24 cellular contexts compared by ENCODE assay signal in genomic region chr10:78473016-78473415, GRCh38.
DNase-seq lines count a peak whose midpoint lies in the region; FAIRE-seq and TF ChIP-seq lines count a peak whose summit lies in the region.
"Had no signal": no experiment of that assay in that cellular context is flagged by ENCODE, and none has a peak within 500 bp of the region (broad histone marks: within the 10 kb centered on the region; RNA-seq: fewer than 3 reads in every experiment).

No MANE protein-coding gene starts in this region.

- no peaks in the 10 kb centered on the region for H3K27me3 ChIP-seq in H1 (replicated peaks in 1 of 4; ENCODE audit: control insufficient read depth in 3 of 4, extremely low read depth in 1 of 4, insufficient read depth in 3 of 4, low read length in 3 of 4)
- no peaks in the 10 kb centered on the region for H3K27me3 ChIP-seq in neural progenitor cell
- no peaks in the 10 kb centered on the region for H3K27me3 ChIP-seq in Karpas-422 (ENCODE audit: low read length)
- H3K27me3 ChIP-seq in H9 (ENCODE audit: insufficient read depth, low read length): no peaks in the 10 kb centered on the region
- H3K27me3 ChIP-seq: SJCRH30 had no signal

- no peak overlapping the region for H2BK5ac ChIP-seq in H1 (ENCODE audit: low read depth, low read length)
- H2BK5ac ChIP-seq in H9 (ENCODE audit: insufficient read length, low read length): no peak overlapping the region

- no peak for TF ChIP-seq EP300 in H1 (IDR thresholded peaks at IDR 0.05; ENCODE audit: borderline replicate concordance in 1 of 2, low read depth in 2 of 2, low read length in 2 of 2)

- no peak overlapping the region for H4K5ac ChIP-seq in H1 (ENCODE audit: insufficient read length, low read depth, low read length)
- H4K5ac ChIP-seq in H9 (ENCODE audit: insufficient read length, low read depth, low read length): no peak overlapping the region

- FAIRE-seq in H1 (lab: Jason Lieb, UNC): no peak
- FAIRE-seq: colon, RCC 7860, urothelium cell line had no signal

- peaks cover 16% of the 10 kb centered on the region for H3K27me3 Mint-ChIP-seq in neural progenitor cell (ENCODE audit: insufficient read depth, low read depth)
- H3K27me3 Mint-ChIP-seq in H9 (ENCODE audit: low read depth): peaks cover 7% of the 10 kb centered on the region

- H3K36me3 Mint-ChIP-seq in neural progenitor cell: peaks cover 2% of the 10 kb centered on the region
- peaks cover 0 to 10% (median 0%) of the 10 kb centered on the region in 3 experiments; a peak in 2 of 7 replicates for H3K36me3 Mint-ChIP-seq in H9 (ENCODE audit: insufficient read depth in 1 of 3, low read depth in 3 of 3)
- H3K36me3 Mint-ChIP-seq: CD8-positive, alpha-beta T cell; naive B cell had no signal

- H3K79me2 ChIP-seq in H1 (ENCODE audit: control insufficient read depth in 1 of 2, insufficient read depth in 2 of 2, low read length in 2 of 2) (no peaks in the 10 kb centered on the region), neural progenitor cell (ENCODE audit: low read depth) (no peaks in the 10 kb centered on the region), Karpas-422 (ENCODE audit: low read length) (no peaks in the 10 kb centered on the region), H9 (ENCODE audit: insufficient read depth, low read length) (no peaks in the 10 kb centered on the region)
- H3K79me2 ChIP-seq: parathyroid adenoma had no signal

- H3K23ac ChIP-seq in H1 (ENCODE audit: insufficient read length) (no peak overlapping the region), H9 (ENCODE audit: insufficient read length, low read depth, low read length) (no peak overlapping the region)

- 44% methylated on average over 3 of the region's 7 CpGs; no CpG with 5 or more reads in 1 of the 2 experiments for WGBS in H1 (ENCODE audit: extremely low coverage in 1 of 2, insufficient coverage in 1 of 2, insufficient read length in 1 of 2, insufficient replicate concordance in 2 of 2, low coverage in 1 of 2, low lambda C conversion rate in 2 of 2, missing lambda C conversion rate in 1 of 2), 2 experiments
- WGBS in H9 (ENCODE audit: extremely low coverage, insufficient read length, low lambda C conversion rate): no CpG with 5 or more reads among the region's 7 CpGs

- no peak for TF ChIP-seq POLR2A in H1 (IDR thresholded peaks at IDR 0.05; ENCODE audit: control extremely low read depth in 1 of 2, low read depth in 2 of 2, low read length in 2 of 2)

- H4K20me1 ChIP-seq in H1 (replicated peaks in 1 of 2; ENCODE audit: control insufficient read depth in 1 of 2, insufficient read depth in 2 of 2, low read length in 2 of 2) (no peaks in the 10 kb centered on the region), neural progenitor cell (ENCODE audit: low read depth) (no peaks in the 10 kb centered on the region), Karpas-422 (ENCODE audit: insufficient read depth, low read depth, low read length) (no peaks in the 10 kb centered on the region), H9 (ENCODE audit: control insufficient read depth, insufficient read depth, insufficient read length) (no peaks in the 10 kb centered on the region)

- H2AFZ ChIP-seq in H1 (ENCODE audit: low read length) (peak overlapping the region; percentile 32; the same call in 1 of the 2 replicates), neural progenitor cell (replicated peaks) (no peak overlapping the region), Karpas-422 (ENCODE audit: low read length) (no peak overlapping the region), H9 (ENCODE audit: low read length) (no peak overlapping the region)
- H2AFZ ChIP-seq: parathyroid adenoma had no signal

- H2BK12ac ChIP-seq in H1 (ENCODE audit: low read depth, low read length) (no peak overlapping the region), H9 (ENCODE audit: insufficient read length, low read depth, low read length) (no peak overlapping the region)

- peaks cover 15% of the 10 kb centered on the region for H3F3A ChIP-seq in neural progenitor cell (ENCODE audit: low read depth)

- 0 out of 2 replicates have a peak overlapping the region, but pooled peaks have one; percentile 65 for H2BK15ac ChIP-seq in H1 (ENCODE audit: low read length)
- H2BK15ac ChIP-seq in H9 (ENCODE audit: low read depth, low read length): no peak overlapping the region

- H3K9me3 ChIP-seq in H1 (ENCODE audit: insufficient read depth in 2 of 2, low read depth in 1 of 2, low read length in 1 of 2): peaks cover 0 to 2% of the 10 kb centered on the region in 2 experiments; a peak in 1 of 4 replicates
- no peaks in the 10 kb centered on the region for H3K9me3 ChIP-seq in neural progenitor cell (ENCODE audit: low read depth)
- H3K9me3 ChIP-seq in Karpas-422 (ENCODE audit: low read length): no peaks in the 10 kb centered on the region
- no peaks in the 10 kb centered on the region for H3K9me3 ChIP-seq in H9 (ENCODE audit: control insufficient read depth, low read depth, low read length)
- H3K9me3 ChIP-seq: SJCRH30 had no signal

- peak overlapping the region; percentile 92 for H3K27ac Mint-ChIP-seq in neural progenitor cell
- no peak overlapping the region for H3K27ac Mint-ChIP-seq in H9
- H3K27ac Mint-ChIP-seq: CD8-positive, alpha-beta T cell; HFFc6; naive B cell; T-helper 17 cell had no signal

- H3K18ac ChIP-seq in H1 (ENCODE audit: extremely low read depth, low read length): no peak overlapping the region
- H3K18ac ChIP-seq in H9 (ENCODE audit: insufficient read length, low read depth, low read length): no peak overlapping the region

- H3K56ac ChIP-seq in H1 (replicated peaks; ENCODE audit: insufficient read length, low read depth, low read length): no peak overlapping the region
- no peak overlapping the region for H3K56ac ChIP-seq in H9 (ENCODE audit: insufficient read length, low read depth, low read length)

- H2BK120ac ChIP-seq in H1 (replicated peaks; ENCODE audit: low read depth, low read length) (no peak overlapping the region), H9 (ENCODE audit: low read depth, low read length, poor library complexity, severe bottlenecking) (no peak overlapping the region)

- no peaks in the 10 kb centered on the region for H3K9me2 ChIP-seq in Karpas-422 (replicated peaks; ENCODE audit: insufficient read depth, low read length)

- no peak overlapping the region for H4K91ac ChIP-seq in H1 (replicated peaks; ENCODE audit: insufficient read length, low read length)
- H4K91ac ChIP-seq in H9 (ENCODE audit: insufficient read length, low read depth, low read length): no peak overlapping the region

- no peak for TF ChIP-seq CTCF in GM10248 (IDR thresholded peaks at IDR 0.05; ENCODE audit: control extremely low read depth, extremely low read depth, low read depth, missing control alignments)
- no peak for TF ChIP-seq CTCF in H1 (IDR thresholded peaks at IDR 0.05; ENCODE audit: control extremely low read depth in 1 of 3, insufficient read depth in 1 of 3, low read depth in 1 of 3, low read length in 3 of 3)
- no peak for TF ChIP-seq CTCF in neural progenitor cell (IDR thresholded peaks at IDR 0.05)
- TF ChIP-seq CTCF in H9 (conservative IDR thresholded peaks at IDR 0.05): no peak

- H3K79me1 ChIP-seq in H1 (ENCODE audit: low read depth, low read length) (no peaks in the 10 kb centered on the region), H9 (ENCODE audit: insufficient read depth, low read depth, low read length, poor library complexity, severe bottlenecking) (no peaks in the 10 kb centered on the region)

- H3K23me2 ChIP-seq in H1 (ENCODE audit: low read depth, low read length) (no peaks in the 10 kb centered on the region), H9 (ENCODE audit: insufficient read length, low read depth, low read length, poor library complexity, severe bottlenecking) (no peaks in the 10 kb centered on the region)

- no peak overlapping the region; a peak in 1 of 4 replicates for H3K4me2 ChIP-seq in H1 (ENCODE audit: insufficient read depth in 1 of 2, low read depth in 2 of 2, low read length in 2 of 2)
- peak overlapping the region; percentile 48 for H3K4me2 ChIP-seq in neural progenitor cell
- no peak overlapping the region for H3K4me2 ChIP-seq in Karpas-422 (ENCODE audit: low read depth, low read length, poor library complexity, severe bottlenecking)
- no peak overlapping the region for H3K4me2 ChIP-seq in H9 (ENCODE audit: insufficient read depth, insufficient read length, low read length)

- peak overlapping the region; percentile 17 for H3K4me3 Mint-ChIP-seq in neural progenitor cell
- H3K4me3 Mint-ChIP-seq in H9: no peak overlapping the region
- H3K4me3 Mint-ChIP-seq: CD8-positive, alpha-beta T cell; HFFc6; naive B cell; T-helper 17 cell had no signal

- H2BK20ac ChIP-seq in H1 (ENCODE audit: low read length): 0 out of 2 replicates have a peak overlapping the region, but pooled peaks have one; percentile 48
- no peak overlapping the region for H2BK20ac ChIP-seq in H9 (ENCODE audit: low read depth, low read length, poor library complexity, severe bottlenecking)

- H3K27ac ChIP-seq in H1 (ENCODE audit: low read depth, low read length): no peak overlapping the region
- no peak overlapping the region for H3K27ac ChIP-seq in neural progenitor cell
- H3K27ac ChIP-seq in Karpas-422 (ENCODE audit: low read length): no peak overlapping the region
- no peak overlapping the region for H3K27ac ChIP-seq in H9 (ENCODE audit: insufficient read length, low read depth, low read length)
- H3K27ac ChIP-seq: brain microvascular endothelial cell, parathyroid adenoma, SJCRH30 had no signal

- DNase-seq in AG20443 (ENCODE audit: low spot score) (peak; percentile 7), GM10248 (ENCODE audit: extremely low spot score) (peak; percentile 3), H1 (ENCODE audit: low read depth in 1 of 2, low spot score in 2 of 2) (no peak), neural progenitor cell (ENCODE audit: low spot score) (peak; percentile 62), Karpas-422 (no peak), H9 (no peak)
- DNase-seq in central memory CD4-positive, alpha-beta T cell: no peak
- DNase-seq: activated CD4-positive, alpha-beta T cell treated with anti-CD3 and anti-CD28 coated beads, Interleukin-2, amount 50 U/mL, for 1 hour; brain microvascular endothelial cell; DMS53; HFFc6; KG1; kidney glomerular epithelial cell; mammary epithelial cell; naive B cell; NCI-H1694 treated with DMSO at 0.1 percent for 48 hours; SJCRH30; stimulated activated CD8-positive, alpha-beta memory T cell treated with anti-CD3 and anti-CD28 coated beads, Interleukin-4, amount 100 ng/mL, for 48 hours; T-helper 17 cell had no signal

- POLR2A ChIA-PET in GM10248 (lab: Yijun Ruan, JAX): no interaction called here
- POLR2A ChIA-PET in H1 (lab: Charles Lee; ENCODE audit: partially characterized antibody): no interaction called here

- H3K4me3 ChIP-seq in H1 (ENCODE audit: extremely low read depth in 1 of 4, insufficient read depth in 2 of 4, low read depth in 3 of 4, low read length in 4 of 4) (no peak overlapping the region), neural progenitor cell (no peak overlapping the region), Karpas-422 (ENCODE audit: low read length) (no peak overlapping the region)
- H3K4me3 ChIP-seq: SJCRH30 had no signal

- H3K9ac ChIP-seq in H1 (replicated peaks in 1 of 4; ENCODE audit: extremely low read depth in 1 of 4, low read depth in 3 of 4, low read length in 3 of 4) (no peak overlapping the region), neural progenitor cell (no peak overlapping the region), Karpas-422 (ENCODE audit: low read length) (no peak overlapping the region), H9 (ENCODE audit: extremely low read depth, insufficient read length, low read length) (no peak overlapping the region)
- H3K9ac ChIP-seq: parathyroid adenoma had no signal

- H3K14ac ChIP-seq in H1 (ENCODE audit: insufficient read length) (no peak overlapping the region), H9 (ENCODE audit: insufficient read depth, low read length) (no peak overlapping the region)

- CTCF ChIA-PET in GM10248 (lab: Yijun Ruan, JAX): no interaction called here
- CTCF ChIA-PET in H1 (lab: Charles Lee; ENCODE audit: partially characterized antibody): interaction anchor here (1.3 kb wide), 1 partner anchor 21 kb away, joined by 4 read pairs; no protein-coding TSS in a partner anchor

- H2AK5ac ChIP-seq in H1 (ENCODE audit: low read depth, low read length) (no peak overlapping the region), H9 (ENCODE audit: insufficient read length, low read length) (no peak overlapping the region)

- TF ChIP-seq RAD21 in H1 (IDR thresholded peaks at IDR 0.05 in 1 of 2, conservative IDR thresholded peaks at IDR 0.05 in 1 of 2; ENCODE audit: low read depth in 2 of 2, low read length in 2 of 2): no peak

- H3K36me3 ChIP-seq in H1 (ENCODE audit: control insufficient read depth in 2 of 4, insufficient read depth in 4 of 4, low read length in 3 of 4) (no peaks in the 10 kb centered on the region), neural progenitor cell (no peaks in the 10 kb centered on the region), Karpas-422 (ENCODE audit: insufficient read depth, low read length) (no peaks in the 10 kb centered on the region)
- H3K36me3 ChIP-seq: brain microvascular endothelial cell, SJCRH30 had no signal

- peaks cover 3% of the 10 kb centered on the region for H3K9me3 Mint-ChIP-seq in neural progenitor cell
- peaks cover 4 to 10% of the 10 kb centered on the region in 2 experiments; a peak in 3 of 5 replicates for H3K9me3 Mint-ChIP-seq in H9
- H3K9me3 Mint-ChIP-seq: HFFc6 had no signal

- no peak overlapping the region for H3T11ph ChIP-seq in H9 (ENCODE audit: low read length)

- peaks cover 1 to 8% (median 4%) of the 10 kb centered on the region in 4 experiments; a peak in 4 of 7 replicates for H3K4me1 ChIP-seq in H1 (replicated peaks in 1 of 4; ENCODE audit: control insufficient read depth in 3 of 4, insufficient read depth in 4 of 4, low read length in 3 of 4)
- peaks cover 22% of the 10 kb centered on the region for H3K4me1 ChIP-seq in neural progenitor cell
- peaks cover 10% of the 10 kb centered on the region; the same call in 1 of the 2 replicates for H3K4me1 ChIP-seq in Karpas-422 (ENCODE audit: low read length)
- H3K4me1 ChIP-seq in H9 (ENCODE audit: insufficient read depth, low read length): no peaks in the 10 kb centered on the region; the same call in 1 of the 2 replicates
- H3K4me1 ChIP-seq: parathyroid adenoma, SJCRH30 had no signal

- H3K4me1 Mint-ChIP-seq in neural progenitor cell: peaks cover 68% of the 10 kb centered on the region
- peaks cover 14 to 26% of the 10 kb centered on the region in 2 experiments for H3K4me1 Mint-ChIP-seq in H9

- H3K4ac ChIP-seq in H1 (replicated peaks; ENCODE audit: insufficient read length, low read depth, low read length) (no peak overlapping the region), H9 (ENCODE audit: low read depth, low read length) (no peak overlapping the region)

- H4K8ac ChIP-seq in H1 (ENCODE audit: extremely low read depth, insufficient read depth, low read length) (no peak overlapping the region), H9 (replicated peaks; ENCODE audit: insufficient read length, low read depth, low read length) (no peak overlapping the region)

Comparison
In these comparisons a context has a peak if more than half of its experiments do, and no peak if none do; other contexts are left out.
1. DNase-seq: peak in AG20443 (single experiment), GM10248 (single experiment) and neural progenitor cell (single experiment); none in H1 (0 of 2), Karpas-422 (single experiment), central memory CD4-positive, alpha-beta T cell (single experiment) and H9 (single experiment).